8 cellular contexts compared by ENCODE assay signal in genomic region chr2:68466361-68466777, GRCh38.
DNase-seq lines count a peak whose midpoint lies in the region; ATAC-seq and TF ChIP-seq lines count a peak whose summit lies in the region.

No MANE protein-coding gene starts in this region.

- ATAC-seq in GM18498 (IDR thresholded peaks at IDR 0.05; ENCODE audit: unreplicated experiment) (no peak), GM18511 (IDR thresholded peaks at IDR 0.05; ENCODE audit: unreplicated experiment) (no peak)

- DNase-seq in EH (ENCODE audit: low read depth), result peak; percentile 65
- DNase-seq in NOMO-1 treated with DMSO at 0.1 percent for 48 hours (lab: John Stamatoyannopoulos, UW; ENCODE audit: unreplicated experiment), result peak; percentile 69
- DNase-seq in activated T-cell treated with anti-CD3 and anti-CD28 coated beads, Interleukin-2, amount 50 U/mL, for 1 hour, result peak; percentile 66
- DNase-seq in fibroblast of mammary gland (ENCODE audit: low read depth), result peak; percentile 79
- DNase-seq in pons (ENCODE audit: low spot score), result peak; percentile 32
- no peak for DNase-seq in NCI-H2081 treated with DMSO at 0.1 percent for 48 hours (lab: John Stamatoyannopoulos, UW)

- peak; percentile 22 for TF ChIP-seq CTCF in fibroblast of mammary gland (conservative IDR thresholded peaks at IDR 0.05; ENCODE audit: control insufficient read depth, insufficient read depth, low read depth, low read length)

- peak overlapping the region; percentile 95 for H3K4me3 ChIP-seq in fibroblast of mammary gland (ENCODE audit: control insufficient read depth, low read depth, low read length)
